In genomic region chr20:64056639-64056888, GRCh38 we compare ENCODE assay signal across 1 cellular context.
TF ChIP-seq lines count a peak whose summit lies in the region.

No MANE protein-coding gene starts in this region.

TF ChIP-seq in HepG2, 621 proteins besides CTCF, POLR2A, EP300 and RAD21 (continued from another document and continues in another):
- no peak for TF ChIP-seq ZNF768 (CRISPR knock-in tag; IDR thresholded peaks at IDR 0.05)
- TF ChIP-seq ZNF589 (CRISPR knock-in tag; conservative IDR thresholded peaks at IDR 0.05), result no peak
- TF ChIP-seq NR2F2 (IDR thresholded peaks at IDR 0.05; ENCODE audit: borderline replicate concordance, low read depth), result no peak
- no peak for TF ChIP-seq ATF3 (CRISPR knock-in tag; IDR thresholded peaks at IDR 0.05)
- TF ChIP-seq SP1 (IDR thresholded peaks at IDR 0.05), result no peak
- TF ChIP-seq SP1 (CRISPR knock-in tag; IDR thresholded peaks at IDR 0.05), result no peak
- TF ChIP-seq PRPF4 (IDR thresholded peaks at IDR 0.05; ENCODE audit: low read depth, low read length, poor library complexity, severe bottlenecking), result no peak
- peak; percentile 85 for TF ChIP-seq ZNF343 (CRISPR knock-in tag; IDR thresholded peaks at IDR 0.05)
- TF ChIP-seq TMF1 (CRISPR knock-in tag; IDR thresholded peaks at IDR 0.05; ENCODE audit: low read depth), result no peak
- no peak for TF ChIP-seq SIN3B (IDR thresholded peaks at IDR 0.05; ENCODE audit: low read length)
- TF ChIP-seq FOXC1 (CRISPR knock-in tag; IDR thresholded peaks at IDR 0.05; ENCODE audit: borderline replicate concordance), result no peak; the same call in 1 of the 2 replicates
- no peak; the same call in 1 of the 2 replicates for TF ChIP-seq MED13 (CRISPR knock-in tag; IDR thresholded peaks at IDR 0.05)
- no peak for TF ChIP-seq ZNF572 (CRISPR knock-in tag; IDR thresholded peaks at IDR 0.05)
- no peak for TF ChIP-seq SIN3A (IDR thresholded peaks at IDR 0.05; ENCODE audit: borderline replicate concordance, low read depth, low read length)
- TF ChIP-seq ZNF264 (CRISPR knock-in tag; IDR thresholded peaks at IDR 0.05), result no peak
- TF ChIP-seq ZBTB34 (CRISPR knock-in tag; IDR thresholded peaks at IDR 0.05), result no peak
- peak; percentile 10 for TF ChIP-seq PHF5A (CRISPR knock-in tag; IDR thresholded peaks at IDR 0.05; ENCODE audit: low read depth, unreplicated experiment)
- no peak for TF ChIP-seq NFIB (CRISPR knock-in tag; IDR thresholded peaks at IDR 0.05; ENCODE audit: borderline replicate concordance)
- no peak; the same call in 1 of the 2 replicates for TF ChIP-seq ZSCAN31 (CRISPR knock-in tag; IDR thresholded peaks at IDR 0.05; ENCODE audit: low read depth)
- TF ChIP-seq SALL2 (CRISPR knock-in tag; IDR thresholded peaks at IDR 0.05), result 0 out of 2 replicates have a peak, but pooled peaks have one; percentile 4
- no peak for TF ChIP-seq ATM (IDR thresholded peaks at IDR 0.05; ENCODE audit: borderline replicate concordance)
- no peak for TF ChIP-seq SOX13 (IDR thresholded peaks at IDR 0.05)
- TF ChIP-seq SOX13 (CRISPR knock-in tag; conservative IDR thresholded peaks at IDR 0.05 in 1 of 2, IDR thresholded peaks at IDR 0.05 in 1 of 2), result peak in 1 of 2 experiments; percentile 39; a peak in 1 of 4 replicates
- TF ChIP-seq NFYB (CRISPR knock-in tag; IDR thresholded peaks at IDR 0.05), result 0 out of 2 replicates have a peak, but pooled peaks have one; percentile 7
- no peak for TF ChIP-seq ZNF687 (CRISPR knock-in tag; IDR thresholded peaks at IDR 0.05)
- TF ChIP-seq HNRNPLL (IDR thresholded peaks at IDR 0.05; ENCODE audit: low read depth, low read length, poor library complexity, severe bottlenecking), result no peak
- TF ChIP-seq RERE (CRISPR knock-in tag; IDR thresholded peaks at IDR 0.05; ENCODE audit: low read depth), result no peak
- TF ChIP-seq NCOA1 (CRISPR knock-in tag; IDR thresholded peaks at IDR 0.05), result no peak; the same call in 1 of the 2 replicates
- no peak for TF ChIP-seq GATA4 (IDR thresholded peaks at IDR 0.05; ENCODE audit: borderline replicate concordance, low read depth)
- 0 out of 2 replicates have a peak, but pooled peaks have one; percentile 25 for TF ChIP-seq POLR2AphosphoS5 (IDR thresholded peaks at IDR 0.05; ENCODE audit: low read depth, low read length)
- TF ChIP-seq YEATS4 (CRISPR knock-in tag; IDR thresholded peaks at IDR 0.05; ENCODE audit: borderline replicate concordance), result peak; percentile 35; the same call in 1 of the 2 replicates
- TF ChIP-seq PRDM15 (CRISPR knock-in tag; IDR thresholded peaks at IDR 0.05), result no peak
- no peak for TF ChIP-seq ZNF142 (CRISPR knock-in tag; IDR thresholded peaks at IDR 0.05)
- TF ChIP-seq ATF7 (IDR thresholded peaks at IDR 0.05), result no peak
- TF ChIP-seq ATF7 (CRISPR knock-in tag; IDR thresholded peaks at IDR 0.05), result no peak
